1 cellular context compared by ENCODE assay signal in the genomic region with DNA sequence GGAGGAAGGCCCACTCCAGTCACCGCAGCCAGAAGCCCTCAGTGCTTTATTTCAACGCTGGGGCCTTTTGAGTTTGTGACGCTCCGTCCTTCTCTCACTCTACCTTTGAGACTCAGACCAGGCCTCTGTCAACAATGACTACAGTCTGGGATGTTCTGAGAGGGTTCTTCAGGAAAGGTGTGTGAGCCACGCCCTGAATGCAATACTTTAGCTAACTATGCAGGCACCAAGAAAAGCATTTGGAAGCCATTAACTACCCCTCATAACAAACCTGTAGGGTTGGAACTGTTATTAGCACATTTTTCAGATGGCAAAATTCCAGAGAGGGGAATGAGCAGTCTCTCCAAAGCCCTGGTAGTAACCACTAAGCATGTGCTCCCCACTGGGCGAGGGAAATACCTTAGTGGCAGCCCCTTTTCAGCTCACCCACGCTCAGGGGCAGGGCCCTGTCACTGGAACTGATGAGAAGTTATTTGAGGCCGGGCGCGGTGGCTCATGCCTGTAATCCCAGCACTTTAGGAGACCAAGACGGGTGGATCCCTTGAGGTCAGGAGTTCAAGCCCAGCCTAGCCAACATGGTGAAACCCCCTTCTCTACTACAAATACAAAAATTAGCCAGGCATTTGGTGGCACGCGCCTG.
TF ChIP-seq lines count a peak whose summit lies in the region.

No MANE protein-coding gene starts in this region.

TF ChIP-seq in K562, 482 proteins besides CTCF, POLR2A, EP300 and RAD21:
- TF ChIP-seq ETV5 (CRISPR knock-in tag; IDR thresholded peaks at IDR 0.05; ENCODE audit: low read depth) (no peak), DACH1 (IDR thresholded peaks at IDR 0.05; ENCODE audit: partially characterized antibody) (no peak), HMG20B (CRISPR knock-in tag; IDR thresholded peaks at IDR 0.05) (no peak), DDX20 (tag; IDR thresholded peaks at IDR 0.05; ENCODE audit: low read depth) (no peak), FOXA1 (IDR thresholded peaks at IDR 0.05; ENCODE audit: borderline replicate concordance) (no peak), SAFB (IDR thresholded peaks at IDR 0.05; ENCODE audit: borderline replicate concordance, low read depth, low read length) (no peak), TCF3 (CRISPR knock-in tag; IDR thresholded peaks at IDR 0.05) (no peak), ZNF316 (IDR thresholded peaks at IDR 0.05) (no peak), GATAD2A (IDR thresholded peaks at IDR 0.05) (no peak), ZNF175 (CRISPR knock-in tag; IDR thresholded peaks at IDR 0.05; ENCODE audit: low read depth) (no peak)
- TF ChIP-seq, protein P1, sequence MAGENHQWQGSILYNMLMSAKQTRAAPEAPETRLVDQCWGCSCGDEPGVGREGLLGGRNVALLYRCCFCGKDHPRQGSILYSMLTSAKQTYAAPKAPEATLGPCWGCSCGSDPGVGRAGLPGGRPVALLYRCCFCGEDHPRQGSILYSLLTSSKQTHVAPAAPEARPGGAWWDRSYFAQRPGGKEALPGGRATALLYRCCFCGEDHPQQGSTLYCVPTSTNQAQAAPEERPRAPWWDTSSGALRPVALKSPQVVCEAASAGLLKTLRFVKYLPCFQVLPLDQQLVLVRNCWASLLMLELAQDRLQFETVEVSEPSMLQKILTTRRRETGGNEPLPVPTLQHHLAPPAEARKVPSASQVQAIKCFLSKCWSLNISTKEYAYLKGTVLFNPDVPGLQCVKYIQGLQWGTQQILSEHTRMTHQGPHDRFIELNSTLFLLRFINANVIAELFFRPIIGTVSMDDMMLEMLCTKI (IDR thresholded peaks at IDR 0.05; ENCODE audit: partially characterized antibody): no peak
